In the genomic region with DNA sequence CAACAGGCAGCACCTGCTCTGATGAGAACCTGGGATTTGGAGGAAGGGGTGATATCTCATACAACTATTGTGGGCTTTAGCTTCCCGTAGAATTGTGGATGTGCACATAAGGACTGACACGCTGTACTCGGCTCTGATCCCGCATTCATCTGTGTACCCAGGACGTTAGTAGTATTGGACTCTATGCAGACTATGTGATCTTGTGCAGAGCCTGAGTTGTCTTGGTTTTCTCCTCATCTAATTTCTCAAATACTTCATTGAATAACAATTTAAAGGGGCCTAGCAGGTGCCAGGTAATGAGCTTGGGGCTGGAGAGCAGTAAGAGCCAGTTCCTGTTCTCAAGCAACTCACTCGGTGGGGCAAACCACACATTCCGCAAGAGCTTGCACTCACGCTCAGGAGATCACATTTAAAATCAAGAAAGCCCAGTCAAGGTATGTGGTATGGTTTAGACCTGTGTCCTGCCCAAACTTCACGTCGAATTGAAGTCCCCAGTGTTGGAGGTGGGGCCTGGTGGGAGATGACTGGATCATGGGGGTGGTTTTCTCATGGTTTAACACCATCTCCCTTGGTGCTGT, we compare ENCODE assay signal across 15 cellular contexts. TPM values are rescaled to one million over a fixed set of nuclear protein-coding genes. Genes with fewer than 3 reads are reported as not detected.
DNase-seq lines count a peak whose midpoint lies in the region; ATAC-seq, FAIRE-seq and TF ChIP-seq lines count a peak whose summit lies in the region.
"Had no signal": no experiment of that assay in that cellular context is flagged by ENCODE, and none has a peak within 500 bp of the region (broad histone marks: within the 10 kb centered on the region; RNA-seq: fewer than 3 reads in every experiment).

No MANE protein-coding gene starts in this region.

- H3K27me3 ChIP-seq in cardiac muscle cell (no peaks in the 10 kb centered on the region), fibroblast of lung (ENCODE audit: control insufficient read depth, insufficient read depth, low read length) (no peaks in the 10 kb centered on the region), pancreas (no peaks in the 10 kb centered on the region)
- H3K27me3 ChIP-seq: colonic mucosa, foreskin keratinocyte, SJCRH30 had no signal

- DNase-seq in cardiac muscle cell (ENCODE audit: low read depth in 1 of 2, low spot score in 1 of 2), result no peak
- DNase-seq in cardiac septum (ENCODE audit: low spot score), result no peak
- DNase-seq in fibroblast of lung (ENCODE audit: low read depth in 2 of 2), result peak in 1 of 2 donors; percentile 32
- peak in 1 of 6 donors; percentile 4 for DNase-seq in pancreas
- DNase-seq in HuH-7 (ENCODE audit: low spot score), result no peak
- DNase-seq in SK-N-DZ (ENCODE audit: low spot score), result no peak
- no peak for DNase-seq in T-cell
- DNase-seq: activated CD4-positive, alpha-beta T cell treated with anti-CD3 and anti-CD28 coated beads for 1 hour; activated effector memory CD4-positive, alpha-beta T cell treated with anti-CD3 and anti-CD28 coated beads, Interleukin-2, amount 50 U/mL, for 16 hours; DMS79 treated with DMSO at 0.1 percent for 48 hours; NCI-H446 treated with DMSO at 0.1 percent for 48 hours; SJCRH30 had no signal

- WGBS in pancreas, 2 donors, result 85 to 86% methylated on average over 10 of the region's 10 CpGs

- H3K9me3 Mint-ChIP-seq in T-cell, result no peaks in the 10 kb centered on the region

- H3K4me1 ChIP-seq in cardiac muscle cell (ENCODE audit: low read depth) (peaks cover 13% of the 10 kb centered on the region), fibroblast of lung (ENCODE audit: control insufficient read depth, extremely low read depth, insufficient read depth, low read length) (peaks cover 11% of the 10 kb centered on the region), pancreas (peaks cover 0 to 7% (median 4%) of the 10 kb centered on the region in 3 donors)
- H3K4me1 ChIP-seq: colonic mucosa, foreskin keratinocyte, SJCRH30 had no signal

- H3K27me3 Mint-ChIP-seq in T-cell, result no peaks in the 10 kb centered on the region

- peaks cover 7 to 8% (median 7%) of the 10 kb centered on the region in 3 donors for H3K4me1 Mint-ChIP-seq in T-cell

- no peak overlapping the region for H3K4me3 Mint-ChIP-seq in T-cell

- no peak overlapping the region for H2AFZ ChIP-seq in fibroblast of lung (ENCODE audit: low read length)

- FAIRE-seq in pancreas (lab: Jason Lieb, UNC), result no peak

- POLR2A ChIA-PET in T-cell (lab: Charles Lee), result interaction anchor here (0.6 kb wide), 2 partner anchors 13 to 469 kb away, joined by 3 read pairs; no protein-coding TSS in a partner anchor

- H3K79me2 ChIP-seq in fibroblast of lung (ENCODE audit: control insufficient read depth, insufficient read depth, low read length), result no peaks in the 10 kb centered on the region

- H3K27ac ChIP-seq in cardiac muscle cell (peak overlapping the region; percentile 51), fibroblast of lung (ENCODE audit: insufficient read depth, low read length) (peak overlapping the region; percentile 72), pancreas (no peak overlapping the region)
- H3K27ac ChIP-seq: foreskin keratinocyte, SJCRH30 had no signal

- peak overlapping the region in 1 of 2 donors; percentile 11 for H3K27ac Mint-ChIP-seq in T-cell

- peaks cover 10% of the 10 kb centered on the region for H3K36me3 ChIP-seq in cardiac muscle cell
- H3K36me3 ChIP-seq in fibroblast of lung (ENCODE audit: control insufficient read depth, insufficient read depth, low read length), result peaks cover 4% of the 10 kb centered on the region
- peaks cover 0 to 8% (median 0%) of the 10 kb centered on the region in 3 donors for H3K36me3 ChIP-seq in pancreas
- H3K36me3 ChIP-seq: colonic mucosa had no signal

- H3K9ac ChIP-seq in fibroblast of lung (ENCODE audit: insufficient read depth, low read length), result no peak overlapping the region

- H4K20me1 ChIP-seq in fibroblast of lung (ENCODE audit: control insufficient read depth, extremely low read depth, insufficient read depth, low read length), result no peaks in the 10 kb centered on the region

- TF ChIP-seq CTCF in cardiac muscle cell (IDR thresholded peaks at IDR 0.05; ENCODE audit: low read depth, low read length), result no peak
- TF ChIP-seq CTCF in fibroblast of lung (conservative IDR thresholded peaks at IDR 0.05 in 1 of 2, IDR thresholded peaks at IDR 0.05 in 1 of 2; ENCODE audit: low read depth in 1 of 2, low read length in 2 of 2), result no peak
- no peak for TF ChIP-seq CTCF in pancreas (IDR thresholded peaks at IDR 0.05)

- H3K4me3 ChIP-seq in cardiac muscle cell (no peak overlapping the region), fibroblast of lung (replicated peaks in 1 of 4; ENCODE audit: control extremely low read depth in 1 of 4, insufficient read depth in 1 of 4, low read depth in 3 of 4, low read length in 4 of 4) (no peak overlapping the region), pancreas (no peak overlapping the region)
- H3K4me3 ChIP-seq: colonic mucosa, SJCRH30 had no signal

- no peak overlapping the region for H3K4me2 ChIP-seq in fibroblast of lung (ENCODE audit: extremely low read depth, insufficient read depth, low read length)

- peaks cover 24% of the 10 kb centered on the region for H3K36me3 Mint-ChIP-seq in T-cell

- CTCF ChIA-PET in T-cell (lab: Charles Lee), result no interaction called here

- ATAC-seq in pancreas (peak in 3 of 4 donors; percentile 7 to 12 (median 11)), T-cell (replicated peaks in 1 of 4) (no peak), HG02610 (IDR thresholded peaks at IDR 0.05; ENCODE audit: unreplicated experiment) (no peak)

- H3K9me3 ChIP-seq in cardiac muscle cell (ENCODE audit: low read depth) (no peaks in the 10 kb centered on the region), fibroblast of lung (ENCODE audit: control insufficient read depth, insufficient read depth, low read depth, low read length) (no peaks in the 10 kb centered on the region), pancreas (no peaks in the 10 kb centered on the region)
- H3K9me3 ChIP-seq: colonic mucosa, SJCRH30 had no signal

- intact Hi-C loops in cardiac septum (cut with DNase I), result loop anchor here (1.0 to 5.0 kb wide), 2 partner anchors 15 to 49 kb away; partner anchors contain the start of genes C5orf15 and VDAC1
- intact Hi-C loops in pancreas (cut with DNase I), result no loop called here

RNA-seq across cellular contexts. Expression of gene C5orf15, which starts 14.8 kb away (rescaled TPM):
- total RNA-seq in cardiac muscle cell (58.5 and 64.5 TPM in 2 replicates), cardiac septum (22.5 TPM), fibroblast of lung (31.8 and 43.1 TPM in 2 replicates), pancreas (10 to 100 TPM in 3 of 6 donors, 1 to 10 TPM in 3; 6.4 to 25.4 (median 10.7) TPM), T-cell (10 to 100 TPM; 12.6 to 14.7 (median 14.5) TPM)
- polyA plus RNA-seq in cardiac muscle cell (87.8 and 88.6 TPM in 2 replicates), fibroblast of lung (87.2 and 111 TPM in 2 replicates), pancreas (10 to 100 TPM in 1 of 2 donors, 1 to 10 TPM in 1; 7.9 to 35.4 TPM)
- polyA plus RNA-seq in fibroblast of lung (2012), result 52.1 and 65.5 TPM in 2 replicates
- polyA minus RNA-seq in fibroblast of lung (ENCODE audit: low replicate concordance), result 7.4 and 25.0 TPM in 2 replicates
- 71.5 and 78.8 TPM in 2 replicates for polyA plus RNA-seq in SK-N-DZ (2014; cell fraction: cytosol; rRNA removed)
- polyA plus RNA-seq in SK-N-DZ (2014; cell fraction: nucleus; rRNA removed), result 29.8 and 42.3 TPM in 2 replicates

RNA-seq across cellular contexts. Expression of gene VDAC1, which starts 51.1 kb away (rescaled TPM):
- total RNA-seq in cardiac muscle cell (205 and 314 TPM in 2 replicates), cardiac septum (429 TPM), fibroblast of lung (239 and 281 TPM in 2 replicates), pancreas (10 to 100 TPM; 41.8 to 87.8 (median 63.9) TPM), T-cell (10 to 100 TPM; 45.8 to 58.7 (median 54.6) TPM)
- polyA plus RNA-seq in cardiac muscle cell (347 and 397 TPM in 2 replicates), fibroblast of lung (202 and 244 TPM in 2 replicates), pancreas (10 to 100 TPM; 49.5 to 67.1 TPM)
- 246 and 278 TPM in 2 replicates for polyA plus RNA-seq in fibroblast of lung (2012)
- 97.4 and 123 TPM in 2 replicates for polyA minus RNA-seq in fibroblast of lung (ENCODE audit: low replicate concordance)
- 259 and 280 TPM in 2 replicates for polyA plus RNA-seq in SK-N-DZ (2014; cell fraction: cytosol; rRNA removed)
- 115 and 147 TPM in 2 replicates for polyA plus RNA-seq in SK-N-DZ (2014; cell fraction: nucleus; rRNA removed)

Comparison
In these comparisons a context has a peak if more than half of its experiments do, and no peak if none do; other contexts are left out.
1. H3K27ac ChIP-seq: peak in cardiac muscle cell (single experiment) and fibroblast of lung (single experiment); none in pancreas (0 of 4).
2. ATAC-seq: peak in pancreas (3 of 4); none in T-cell (0 of 4) and HG02610 (single experiment).